1 cellular context compared by ENCODE assay signal in the genomic region with DNA sequence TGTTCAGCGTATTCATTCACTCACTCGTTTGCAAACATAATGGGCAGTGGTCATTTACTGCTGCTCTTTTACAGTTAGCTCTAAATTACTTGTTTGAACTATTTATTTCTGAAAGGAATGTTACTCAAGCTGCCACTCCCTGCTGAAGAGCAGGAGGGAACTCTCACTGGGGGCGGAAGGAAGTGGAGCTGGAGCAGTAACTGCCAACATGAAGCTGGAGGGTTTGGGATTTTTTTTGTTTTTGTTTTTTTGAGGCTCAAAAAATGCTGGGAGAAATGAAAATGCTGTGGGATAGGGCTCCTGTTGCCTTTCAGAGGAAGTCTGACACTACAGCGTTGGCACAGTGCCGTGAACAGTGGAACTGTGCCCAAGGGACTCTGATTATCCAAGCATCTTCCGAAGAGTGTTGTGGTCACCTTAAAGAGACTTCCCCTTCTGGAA.
TF ChIP-seq lines count a peak whose summit lies in the region.

No MANE protein-coding gene starts in this region.

TF ChIP-seq in A549, 52 proteins besides CTCF, POLR2A, EP300 and RAD21 (continued from another document):
- no peak for TF ChIP-seq POLR2AphosphoS2 (conservative IDR thresholded peaks at IDR 0.05; ENCODE audit: low read length)
- TF ChIP-seq, protein P1, sequence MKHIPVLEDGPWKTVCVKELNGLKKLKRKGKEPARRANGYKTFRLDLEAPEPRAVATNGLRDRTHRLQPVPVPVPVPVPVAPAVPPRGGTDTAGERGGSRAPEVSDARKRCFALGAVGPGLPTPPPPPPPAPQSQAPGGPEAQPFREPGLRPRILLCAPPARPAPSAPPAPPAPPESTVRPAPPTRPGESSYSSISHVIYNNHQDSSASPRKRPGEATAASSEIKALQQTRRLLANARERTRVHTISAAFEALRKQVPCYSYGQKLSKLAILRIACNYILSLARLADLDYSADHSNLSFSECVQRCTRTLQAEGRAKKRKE (CRISPR knock-in tag; IDR thresholded peaks at IDR 0.05; ENCODE audit: low read depth), result no peak
- TF ChIP-seq MYC (IDR thresholded peaks at IDR 0.05; ENCODE audit: borderline replicate concordance, low read length), result no peak
- TF ChIP-seq HOXA7 (CRISPR knock-in tag; IDR thresholded peaks at IDR 0.05), result no peak
- no peak for TF ChIP-seq BHLHE40 (IDR thresholded peaks at IDR 0.05; ENCODE audit: low read depth, low read length)
- TF ChIP-seq, protein P2, sequence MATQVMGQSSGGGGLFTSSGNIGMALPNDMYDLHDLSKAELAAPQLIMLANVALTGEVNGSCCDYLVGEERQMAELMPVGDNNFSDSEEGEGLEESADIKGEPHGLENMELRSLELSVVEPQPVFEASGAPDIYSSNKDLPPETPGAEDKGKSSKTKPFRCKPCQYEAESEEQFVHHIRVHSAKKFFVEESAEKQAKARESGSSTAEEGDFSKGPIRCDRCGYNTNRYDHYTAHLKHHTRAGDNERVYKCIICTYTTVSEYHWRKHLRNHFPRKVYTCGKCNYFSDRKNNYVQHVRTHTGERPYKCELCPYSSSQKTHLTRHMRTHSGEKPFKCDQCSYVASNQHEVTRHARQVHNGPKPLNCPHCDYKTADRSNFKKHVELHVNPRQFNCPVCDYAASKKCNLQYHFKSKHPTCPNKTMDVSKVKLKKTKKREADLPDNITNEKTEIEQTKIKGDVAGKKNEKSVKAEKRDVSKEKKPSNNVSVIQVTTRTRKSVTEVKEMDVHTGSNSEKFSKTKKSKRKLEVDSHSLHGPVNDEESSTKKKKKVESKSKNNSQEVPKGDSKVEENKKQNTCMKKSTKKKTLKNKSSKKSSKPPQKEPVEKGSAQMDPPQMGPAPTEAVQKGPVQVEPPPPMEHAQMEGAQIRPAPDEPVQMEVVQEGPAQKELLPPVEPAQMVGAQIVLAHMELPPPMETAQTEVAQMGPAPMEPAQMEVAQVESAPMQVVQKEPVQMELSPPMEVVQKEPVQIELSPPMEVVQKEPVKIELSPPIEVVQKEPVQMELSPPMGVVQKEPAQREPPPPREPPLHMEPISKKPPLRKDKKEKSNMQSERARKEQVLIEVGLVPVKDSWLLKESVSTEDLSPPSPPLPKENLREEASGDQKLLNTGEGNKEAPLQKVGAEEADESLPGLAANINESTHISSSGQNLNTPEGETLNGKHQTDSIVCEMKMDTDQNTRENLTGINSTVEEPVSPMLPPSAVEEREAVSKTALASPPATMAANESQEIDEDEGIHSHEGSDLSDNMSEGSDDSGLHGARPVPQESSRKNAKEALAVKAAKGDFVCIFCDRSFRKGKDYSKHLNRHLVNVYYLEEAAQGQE (IDR thresholded peaks at IDR 0.05), result no peak
- no peak for TF ChIP-seq NFE2L2 (conservative IDR thresholded peaks at IDR 0.05; ENCODE audit: low read length)
- TF ChIP-seq, protein P3, sequence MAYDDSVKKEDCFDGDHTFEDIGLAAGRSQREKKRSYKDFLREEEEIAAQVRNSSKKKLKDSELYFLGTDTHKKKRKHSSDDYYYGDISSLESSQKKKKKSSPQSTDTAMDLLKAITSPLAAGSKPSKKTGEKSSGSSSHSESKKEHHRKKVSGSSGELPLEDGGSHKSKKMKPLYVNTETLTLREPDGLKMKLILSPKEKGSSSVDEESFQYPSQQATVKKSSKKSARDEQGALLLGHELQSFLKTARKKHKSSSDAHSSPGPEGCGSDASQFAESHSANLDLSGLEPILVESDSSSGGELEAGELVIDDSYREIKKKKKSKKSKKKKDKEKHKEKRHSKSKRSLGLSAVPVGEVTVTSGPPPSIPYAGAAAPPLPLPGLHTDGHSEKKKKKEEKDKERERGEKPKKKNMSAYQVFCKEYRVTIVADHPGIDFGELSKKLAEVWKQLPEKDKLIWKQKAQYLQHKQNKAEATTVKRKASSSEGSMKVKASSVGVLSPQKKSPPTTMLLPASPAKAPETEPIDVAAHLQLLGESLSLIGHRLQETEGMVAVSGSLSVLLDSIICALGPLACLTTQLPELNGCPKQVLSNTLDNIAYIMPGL (CRISPR knock-in tag; IDR thresholded peaks at IDR 0.05; ENCODE audit: borderline replicate concordance), result no peak
- no peak for TF ChIP-seq NPAS2 (CRISPR knock-in tag; IDR thresholded peaks at IDR 0.05; ENCODE audit: borderline replicate concordance)
- TF ChIP-seq EHMT2 (IDR thresholded peaks at IDR 0.05; ENCODE audit: low read depth), result no peak
- TF ChIP-seq HOXB5 (CRISPR knock-in tag; IDR thresholded peaks at IDR 0.05), result no peak
